In the genomic region with DNA sequence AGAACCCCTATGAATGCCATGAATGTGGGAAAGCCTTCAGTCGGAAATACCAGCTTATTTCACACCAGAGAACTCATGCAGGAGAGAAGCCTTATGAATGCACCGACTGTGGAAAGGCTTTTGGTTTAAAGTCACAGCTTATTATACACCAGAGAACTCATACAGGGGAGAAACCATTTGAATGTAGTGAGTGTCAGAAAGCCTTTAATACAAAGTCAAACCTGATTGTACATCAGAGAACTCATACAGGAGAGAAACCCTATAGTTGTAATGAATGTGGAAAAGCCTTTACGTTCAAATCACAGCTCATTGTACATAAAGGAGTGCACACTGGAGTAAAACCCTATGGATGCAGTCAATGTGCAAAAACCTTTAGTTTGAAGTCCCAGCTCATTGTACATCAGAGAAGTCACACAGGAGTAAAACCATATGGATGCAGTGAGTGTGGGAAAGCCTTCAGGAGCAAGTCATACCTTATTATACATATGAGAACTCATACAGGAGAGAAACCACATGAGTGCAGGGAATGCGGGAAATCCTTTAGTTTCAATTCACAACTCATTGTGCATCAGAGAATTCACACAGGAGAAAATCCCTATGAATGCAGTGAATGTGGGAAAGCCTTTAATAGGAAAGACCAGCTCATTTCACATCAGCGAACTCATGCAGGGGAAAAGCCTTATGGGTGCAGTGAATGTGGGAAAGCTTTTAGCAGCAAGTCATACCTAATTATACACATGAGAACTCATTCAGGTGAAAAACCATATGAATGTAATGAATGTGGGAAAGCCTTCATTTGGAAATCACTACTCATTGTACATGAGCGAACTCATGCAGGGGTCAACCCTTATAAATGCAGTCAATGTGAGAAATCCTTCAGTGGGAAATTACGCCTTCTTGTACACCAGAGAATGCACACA, we compare ENCODE assay signal across 14 cellular contexts. TPM values are rescaled to one million over a fixed set of nuclear protein-coding genes. Genes with fewer than 3 reads are reported as not detected.
DNase-seq lines count a peak whose midpoint lies in the region; ATAC-seq and TF ChIP-seq lines count a peak whose summit lies in the region.
"Had no signal": no experiment of that assay in that cellular context is flagged by ENCODE, and none has a peak within 500 bp of the region (broad histone marks: within the 10 kb centered on the region; RNA-seq: fewer than 3 reads in every experiment).

No MANE protein-coding gene starts in this region.

- TF ChIP-seq CTCF in GM23338 (conservative IDR thresholded peaks at IDR 0.05; ENCODE audit: low read depth in 2 of 2) (no peak), thyroid gland (IDR thresholded peaks at IDR 0.05) (no peak), omental fat pad (IDR thresholded peaks at IDR 0.05) (no peak)

- H2AFZ ChIP-seq in GM23338 = no peak overlapping the region

- peaks cover 20% of the 10 kb centered on the region for H3F3A ChIP-seq in GM23338 (replicated peaks; ENCODE audit: low read depth)

- intact Hi-C loops in thyroid gland (cut with DNase I) = no loop called here

- H3K4me1 ChIP-seq in GM23338 (ENCODE audit: insufficient read depth) (no peaks in the 10 kb centered on the region), mucosa of rectum (ENCODE audit: control insufficient read depth in 2 of 2, insufficient read depth in 2 of 2, low read length in 2 of 2) (no peaks in the 10 kb centered on the region), thyroid gland (no peaks in the 10 kb centered on the region)
- H3K4me1 ChIP-seq: SJSA1 had no signal

- no peak for TF ChIP-seq POLR2A in thyroid gland (IDR thresholded peaks at IDR 0.05)

- no peaks in the 10 kb centered on the region for H4K20me1 ChIP-seq in GM23338 (replicated peaks; ENCODE audit: insufficient read depth)

- DNase-seq in CD1c-positive myeloid dendritic cell (ENCODE audit: extremely low spot score) (peak; percentile 7), GM23338 (ENCODE audit: low spot score) (peak; percentile 18), astrocyte of the hippocampus (ENCODE audit: low read depth, low spot score) (peak; percentile 15), thyroid gland (no peak), omental fat pad (ENCODE audit: low spot score) (no peak)
- DNase-seq: activated CD4-positive, alpha-beta T cell treated with anti-CD3 and anti-CD28 coated beads, Interleukin-2, amount 10 ng/mL, durations not matched to agents 24 days and 14 days; anterior cingulate cortex had no signal

- no peak overlapping the region for H3K27ac ChIP-seq in GM23338 (ENCODE audit: low read depth)
- no peak overlapping the region for H3K27ac ChIP-seq in mucosa of rectum (ENCODE audit: low read depth in 2 of 2, low read length in 2 of 2)
- H3K27ac ChIP-seq in thyroid gland = no peak overlapping the region
- H3K27ac ChIP-seq: HL-60, SJSA1 had no signal

- H3K4me3 Mint-ChIP-seq in GM23338 = no peak overlapping the region
- H3K4me3 Mint-ChIP-seq: activated CD4-positive, alpha-beta T cell treated with anti-CD3 and anti-CD28 coated beads, Interleukin-2, amount 10 ng/mL, durations not matched to agents 24 days and 14 days had no signal

- H3K4me2 ChIP-seq in GM23338 = no peak overlapping the region

- no peak for ATAC-seq in GM23338
- ATAC-seq in omental fat pad (ENCODE audit: low FRiP score) = no peak
- ATAC-seq in GM21381 (IDR thresholded peaks at IDR 0.05; ENCODE audit: unreplicated experiment) = no peak
- ATAC-seq in GM21529 (IDR thresholded peaks at IDR 0.05; ENCODE audit: unreplicated experiment) = no peak

- H3K27me3 ChIP-seq in GM23338 (ENCODE audit: insufficient read depth) (no peaks in the 10 kb centered on the region), mucosa of rectum (ENCODE audit: control insufficient read depth in 2 of 2, insufficient read depth in 2 of 2, low read length in 2 of 2) (no peaks in the 10 kb centered on the region), thyroid gland (no peaks in the 10 kb centered on the region)
- H3K27me3 ChIP-seq: SJSA1 had no signal

- peaks cover 95% of the 10 kb centered on the region for H3K9me3 Mint-ChIP-seq in GM23338

- H3K9me2 ChIP-seq in GM23338 (ENCODE audit: insufficient read depth) = no peaks in the 10 kb centered on the region

- 97% methylated on average over 7 of the region's 7 CpGs for WGBS in thyroid gland, 2 donors

- no peak overlapping the region for H3K9ac ChIP-seq in mucosa of rectum (ENCODE audit: low read depth in 1 of 2, low read length in 2 of 2)

- no peaks in the 10 kb centered on the region for H3K79me2 ChIP-seq in GM23338 (replicated peaks; ENCODE audit: insufficient read depth)

- H3K4me1 Mint-ChIP-seq in GM23338 = no peaks in the 10 kb centered on the region
- H3K4me1 Mint-ChIP-seq: activated CD4-positive, alpha-beta T cell treated with anti-CD3 and anti-CD28 coated beads, Interleukin-2, amount 10 ng/mL, durations not matched to agents 24 days and 14 days had no signal

- H3K9me3 ChIP-seq in mucosa of rectum (ENCODE audit: control insufficient read depth in 2 of 2, low read length in 2 of 2) (peaks cover 54 to 64% of the 10 kb centered on the region in 2 donors), thyroid gland (peaks cover 38% of the 10 kb centered on the region)

- peaks cover 66% of the 10 kb centered on the region for H3K36me3 ChIP-seq in GM23338 (ENCODE audit: insufficient read depth)
- H3K36me3 ChIP-seq in mucosa of rectum (ENCODE audit: control insufficient read depth in 2 of 2, insufficient read depth in 2 of 2, low read length in 2 of 2) = peaks cover 27 to 35% of the 10 kb centered on the region in 2 donors
- H3K36me3 ChIP-seq in thyroid gland = peaks cover 33 to 34% of the 10 kb centered on the region in 2 donors

- peaks cover 85% of the 10 kb centered on the region for H3K36me3 Mint-ChIP-seq in GM23338 (ENCODE audit: low read depth)

- peaks cover 35% of the 10 kb centered on the region for H3K27me3 Mint-ChIP-seq in GM23338 (ENCODE audit: insufficient read depth, low read depth, poor library complexity)
- H3K27me3 Mint-ChIP-seq: activated CD4-positive, alpha-beta T cell treated with anti-CD3 and anti-CD28 coated beads, Interleukin-2, amount 10 ng/mL, durations not matched to agents 24 days and 14 days had no signal

- no peak overlapping the region for H3K27ac Mint-ChIP-seq in GM23338
- H3K27ac Mint-ChIP-seq: activated CD4-positive, alpha-beta T cell treated with anti-CD3 and anti-CD28 coated beads, Interleukin-2, amount 10 ng/mL, durations not matched to agents 24 days and 14 days had no signal

- peak overlapping the region; percentile 19; the same call in 1 of the 2 replicates for H3K4me3 ChIP-seq in GM23338
- H3K4me3 ChIP-seq in mucosa of rectum (ENCODE audit: low read length in 2 of 2) = peak overlapping the region; percentile 41 to 48
- H3K4me3 ChIP-seq in thyroid gland (replicated peaks in 1 of 3) = no peak overlapping the region
- H3K4me3 ChIP-seq: SJSA1 had no signal

TF ChIP-seq in GM23338, 12 proteins besides CTCF, POLR2A, EP300 and RAD21 (continues in another document):
- TF ChIP-seq EZH2phosphoT487 (IDR thresholded peaks at IDR 0.05; ENCODE audit: unreplicated experiment) (no peak), JUNB (IDR thresholded peaks at IDR 0.05; ENCODE audit: unreplicated experiment) (no peak), STAT1 (IDR thresholded peaks at IDR 0.05; ENCODE audit: unreplicated experiment) (no peak), ZNF331 (CRISPR knock-in tag; IDR thresholded peaks at IDR 0.05; ENCODE audit: low read depth) (no peak), EZH2 (IDR thresholded peaks at IDR 0.05; ENCODE audit: low read depth, unreplicated experiment) (no peak)
- TF ChIP-seq, protein P1, sequence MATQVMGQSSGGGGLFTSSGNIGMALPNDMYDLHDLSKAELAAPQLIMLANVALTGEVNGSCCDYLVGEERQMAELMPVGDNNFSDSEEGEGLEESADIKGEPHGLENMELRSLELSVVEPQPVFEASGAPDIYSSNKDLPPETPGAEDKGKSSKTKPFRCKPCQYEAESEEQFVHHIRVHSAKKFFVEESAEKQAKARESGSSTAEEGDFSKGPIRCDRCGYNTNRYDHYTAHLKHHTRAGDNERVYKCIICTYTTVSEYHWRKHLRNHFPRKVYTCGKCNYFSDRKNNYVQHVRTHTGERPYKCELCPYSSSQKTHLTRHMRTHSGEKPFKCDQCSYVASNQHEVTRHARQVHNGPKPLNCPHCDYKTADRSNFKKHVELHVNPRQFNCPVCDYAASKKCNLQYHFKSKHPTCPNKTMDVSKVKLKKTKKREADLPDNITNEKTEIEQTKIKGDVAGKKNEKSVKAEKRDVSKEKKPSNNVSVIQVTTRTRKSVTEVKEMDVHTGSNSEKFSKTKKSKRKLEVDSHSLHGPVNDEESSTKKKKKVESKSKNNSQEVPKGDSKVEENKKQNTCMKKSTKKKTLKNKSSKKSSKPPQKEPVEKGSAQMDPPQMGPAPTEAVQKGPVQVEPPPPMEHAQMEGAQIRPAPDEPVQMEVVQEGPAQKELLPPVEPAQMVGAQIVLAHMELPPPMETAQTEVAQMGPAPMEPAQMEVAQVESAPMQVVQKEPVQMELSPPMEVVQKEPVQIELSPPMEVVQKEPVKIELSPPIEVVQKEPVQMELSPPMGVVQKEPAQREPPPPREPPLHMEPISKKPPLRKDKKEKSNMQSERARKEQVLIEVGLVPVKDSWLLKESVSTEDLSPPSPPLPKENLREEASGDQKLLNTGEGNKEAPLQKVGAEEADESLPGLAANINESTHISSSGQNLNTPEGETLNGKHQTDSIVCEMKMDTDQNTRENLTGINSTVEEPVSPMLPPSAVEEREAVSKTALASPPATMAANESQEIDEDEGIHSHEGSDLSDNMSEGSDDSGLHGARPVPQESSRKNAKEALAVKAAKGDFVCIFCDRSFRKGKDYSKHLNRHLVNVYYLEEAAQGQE (IDR thresholded peaks at IDR 0.05; ENCODE audit: unreplicated experiment) = no peak
- TF ChIP-seq, protein P2, sequence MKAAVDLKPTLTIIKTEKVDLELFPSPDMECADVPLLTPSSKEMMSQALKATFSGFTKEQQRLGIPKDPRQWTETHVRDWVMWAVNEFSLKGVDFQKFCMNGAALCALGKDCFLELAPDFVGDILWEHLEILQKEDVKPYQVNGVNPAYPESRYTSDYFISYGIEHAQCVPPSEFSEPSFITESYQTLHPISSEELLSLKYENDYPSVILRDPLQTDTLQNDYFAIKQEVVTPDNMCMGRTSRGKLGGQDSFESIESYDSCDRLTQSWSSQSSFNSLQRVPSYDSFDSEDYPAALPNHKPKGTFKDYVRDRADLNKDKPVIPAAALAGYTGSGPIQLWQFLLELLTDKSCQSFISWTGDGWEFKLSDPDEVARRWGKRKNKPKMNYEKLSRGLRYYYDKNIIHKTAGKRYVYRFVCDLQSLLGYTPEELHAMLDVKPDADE (IDR thresholded peaks at IDR 0.05) = no peak

RNA-seq across cellular contexts. Expression of a gene that starts 22.3 kb away (rescaled TPM):
- total RNA-seq in GM23338 (2014; rRNA removed; shearing (Covaris generic)) = 17.5 and 25.2 TPM in 2 replicates
- polyA plus RNA-seq in GM23338 (2016; fragmentation: Nextera tagmentation; extraction: Ambion mirVana) = 11.2 and 15.1 TPM in 2 replicates
- total RNA-seq in thyroid gland = 10 to 100 TPM; 26.5 to 56.9 (median 50.1) TPM
- 10 to 100 TPM; 10.8 to 20.5 (median 15.0) TPM for total RNA-seq in omental fat pad

RNA-seq across cellular contexts. Expression of a gene that starts 32.1 kb away (rescaled TPM):
- not detected in 2 replicates for total RNA-seq in GM23338 (2014; rRNA removed; shearing (Covaris generic))
- not detected in 2 replicates for polyA plus RNA-seq in GM23338 (2016; fragmentation: Nextera tagmentation; extraction: Ambion mirVana)
- under 1 TPM in 1 of 4 donors, not detected in 3; 0.13 TPM for total RNA-seq in thyroid gland
- not detected for total RNA-seq in omental fat pad
- total RNA-seq: activated CD4-positive, alpha-beta T cell treated with anti-CD3 and anti-CD28 coated beads, Interleukin-2, amount 10 ng/mL, durations not matched to agents 24 days and 14 days; lower leg skin; SJSA1 had no signal
- polyA plus RNA-seq: esophagus had no signal

Comparison
In these comparisons a context has a peak if more than half of its experiments do, and no peak if none do; other contexts are left out.
1. DNase-seq: peak in CD1c-positive myeloid dendritic cell (single experiment), GM23338 (single experiment) and astrocyte of the hippocampus (single experiment); none in thyroid gland (0 of 2) and omental fat pad (single experiment).
2. H3K4me3 ChIP-seq: peak in GM23338 (single experiment) and mucosa of rectum (2 of 2); none in thyroid gland (0 of 3).